Comparison of ENCODE assay signal across 16 cellular contexts in the genomic region with DNA sequence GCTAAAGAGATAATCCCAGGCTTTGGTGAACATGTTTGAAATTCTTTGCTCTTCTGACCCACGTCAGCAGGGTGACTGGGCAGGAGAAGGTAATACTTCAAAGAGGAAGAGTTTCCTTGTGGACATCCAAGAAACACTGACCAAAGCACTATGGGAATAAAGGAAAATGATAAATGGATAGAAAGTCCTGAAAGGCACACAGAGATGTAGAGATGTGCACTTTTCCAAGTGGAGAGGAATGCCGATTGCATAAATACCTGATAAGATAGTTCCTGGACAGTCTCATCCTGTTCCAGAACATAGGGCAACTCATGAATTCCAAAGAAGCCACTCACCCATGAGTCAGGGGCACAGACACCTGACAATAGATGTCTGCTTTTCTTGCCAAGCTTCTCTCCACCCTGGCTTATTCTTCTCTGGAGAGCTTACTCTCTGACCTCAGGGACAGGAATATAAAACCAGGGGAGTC.
DNase-seq lines count a peak whose midpoint lies in the region; ATAC-seq and TF ChIP-seq lines count a peak whose summit lies in the region.
"Had no signal": no experiment of that assay in that cellular context is flagged by ENCODE, and none has a peak within 500 bp of the region (broad histone marks: within the 10 kb centered on the region; RNA-seq: fewer than 3 reads in every experiment).

No MANE protein-coding gene starts in this region.

- no peak for TF ChIP-seq EP300 in sigmoid colon (IDR thresholded peaks at IDR 0.05)

- H2BK5ac ChIP-seq in trophoblast cell (ENCODE audit: low read depth, low read length, poor library complexity), result no peak overlapping the region

- peak; percentile 84 for DNase-seq in HS-5 (ENCODE audit: low read depth)
- DNase-seq in fibroblast of lung (ENCODE audit: low read depth in 2 of 2), result peak; percentile 29 to 53
- DNase-seq in trophoblast cell, result peak; percentile 86 to 93
- no peak for DNase-seq in HCEC 1CT
- DNase-seq in GM10248 (ENCODE audit: extremely low spot score), result no peak
- no peak for DNase-seq in sigmoid colon
- DNase-seq: activated effector memory CD4-positive, alpha-beta T cell treated with Interleukin-2 at 50 U/mL for 16 hours; effector memory CD8-positive, alpha-beta T cell; heart right ventricle; KBM-7; left ventricle myocardium inferior; NCI-H1436 treated with DMSO at 0.1 percent for 48 hours; NCI-H524 treated with DMSO at 0.1 percent for 48 hours had no signal

- H2BK120ac ChIP-seq in trophoblast cell (ENCODE audit: insufficient read depth, low read length, poor library complexity), result peak overlapping the region; percentile 15

- no peak overlapping the region for H2BK12ac ChIP-seq in trophoblast cell (ENCODE audit: low read length)

- H4K8ac ChIP-seq in trophoblast cell (ENCODE audit: low read depth, low read length), result no peak overlapping the region

- no peak overlapping the region for H2AK5ac ChIP-seq in trophoblast cell (ENCODE audit: low read length)

- POLR2A ChIA-PET in GM10248 (lab: Yijun Ruan, JAX), result no interaction called here

- H3K23ac ChIP-seq in trophoblast cell (ENCODE audit: low read length), result no peak overlapping the region

- peaks cover 16% of the 10 kb centered on the region for H3K79me1 ChIP-seq in trophoblast cell (ENCODE audit: low read length)

- no peaks in the 10 kb centered on the region for H3K27me3 ChIP-seq in fibroblast of lung (ENCODE audit: control insufficient read depth, insufficient read depth, low read length)
- H3K27me3 ChIP-seq in trophoblast cell (ENCODE audit: insufficient read depth, low read length), result no peaks in the 10 kb centered on the region
- H3K27me3 ChIP-seq in sigmoid colon, result no peaks in the 10 kb centered on the region
- H3K27me3 ChIP-seq: heart right ventricle had no signal

- H4K20me1 ChIP-seq in fibroblast of lung (ENCODE audit: control insufficient read depth, extremely low read depth, insufficient read depth, low read length), result no peaks in the 10 kb centered on the region

- H3K4me1 ChIP-seq in fibroblast of lung (ENCODE audit: control insufficient read depth, extremely low read depth, insufficient read depth, low read length) (no peaks in the 10 kb centered on the region), trophoblast cell (ENCODE audit: control insufficient read depth in 1 of 2, insufficient read depth in 2 of 2, low read length in 2 of 2) (peaks cover 14 to 21% of the 10 kb centered on the region in 2 experiments), sigmoid colon (no peaks in the 10 kb centered on the region)

- H2AFZ ChIP-seq in fibroblast of lung (ENCODE audit: low read length) (no peak overlapping the region), trophoblast cell (ENCODE audit: insufficient read depth, low read length, poor library complexity) (no peak overlapping the region)

- H3K79me2 ChIP-seq in fibroblast of lung (ENCODE audit: control insufficient read depth, insufficient read depth, low read length), result no peaks in the 10 kb centered on the region
- no peaks in the 10 kb centered on the region for H3K79me2 ChIP-seq in trophoblast cell (ENCODE audit: control insufficient read depth, insufficient read depth, low read length, poor library complexity)

- H3K4ac ChIP-seq in trophoblast cell (ENCODE audit: low read depth, low read length), result no peak overlapping the region

- ATAC-seq in SK-N-SH treated with all-trans-retinoic acid at 6 μM for 48 hours (no peak), GM18519 (IDR thresholded peaks at IDR 0.05; ENCODE audit: low FRiP score, unreplicated experiment) (no peak)
- ATAC-seq: effector memory CD8-positive, alpha-beta T cell; heart right ventricle; Right ventricle myocardium inferior had no signal

- H3K9ac ChIP-seq in fibroblast of lung (ENCODE audit: insufficient read depth, low read length) (no peak overlapping the region), trophoblast cell (ENCODE audit: low read length) (no peak overlapping the region)

- no peaks in the 10 kb centered on the region for H3K9me3 ChIP-seq in fibroblast of lung (ENCODE audit: control insufficient read depth, insufficient read depth, low read depth, low read length)
- H3K9me3 ChIP-seq in trophoblast cell (ENCODE audit: insufficient read depth, low read depth, low read length), result no peaks in the 10 kb centered on the region
- H3K9me3 ChIP-seq in sigmoid colon, result peaks cover 0 to 2% (median 0%) of the 10 kb centered on the region in 4 donors
- H3K9me3 ChIP-seq: left ventricle myocardium inferior had no signal

- no peak for TF ChIP-seq POLR2A in sigmoid colon (IDR thresholded peaks at IDR 0.05)

- intact Hi-C loops in sigmoid colon (cut with DNase I), result no loop called here

- H3K18ac ChIP-seq in trophoblast cell (ENCODE audit: low read length), result no peak overlapping the region

- WGBS in trophoblast cell (ENCODE audit: extremely low coverage, insufficient coverage, insufficient read length), result no CpG with 5 or more reads among the region's 2 CpGs
- WGBS in sigmoid colon, 2 donors, result 83 to 84% methylated on average over 2 of the region's 2 CpGs

- TF ChIP-seq CTCF in fibroblast of lung (conservative IDR thresholded peaks at IDR 0.05 in 1 of 2, IDR thresholded peaks at IDR 0.05 in 1 of 2; ENCODE audit: low read depth in 1 of 2, low read length in 2 of 2) (no peak), GM10248 (IDR thresholded peaks at IDR 0.05; ENCODE audit: control extremely low read depth, extremely low read depth, low read depth, missing control alignments) (no peak), sigmoid colon (IDR thresholded peaks at IDR 0.05) (no peak)

- H3K4me2 ChIP-seq in fibroblast of lung (ENCODE audit: extremely low read depth, insufficient read depth, low read length), result no peak overlapping the region
- H3K4me2 ChIP-seq in trophoblast cell (ENCODE audit: low read length), result peak overlapping the region; percentile 15

- H3K36me3 ChIP-seq in fibroblast of lung (ENCODE audit: control insufficient read depth, insufficient read depth, low read length) (no peaks in the 10 kb centered on the region), trophoblast cell (ENCODE audit: control insufficient read depth in 1 of 2, insufficient read depth in 2 of 2, low read length in 2 of 2) (no peaks in the 10 kb centered on the region), sigmoid colon (no peaks in the 10 kb centered on the region)
- H3K36me3 ChIP-seq: heart right ventricle, left ventricle myocardium inferior had no signal

- no peak overlapping the region for H3K4me3 ChIP-seq in fibroblast of lung (replicated peaks in 1 of 4; ENCODE audit: control extremely low read depth in 1 of 4, insufficient read depth in 1 of 4, low read depth in 3 of 4, low read length in 4 of 4)
- no peak overlapping the region for H3K4me3 ChIP-seq in trophoblast cell (ENCODE audit: low read depth, low read length)
- no peak overlapping the region for H3K4me3 ChIP-seq in sigmoid colon
- H3K4me3 ChIP-seq: heart right ventricle, left ventricle myocardium inferior had no signal

- no peak overlapping the region for H3K27ac ChIP-seq in fibroblast of lung (ENCODE audit: insufficient read depth, low read length)
- peak overlapping the region; percentile 88 for H3K27ac ChIP-seq in trophoblast cell (ENCODE audit: low read depth, low read length)
- no peak overlapping the region for H3K27ac ChIP-seq in sigmoid colon
- H3K27ac ChIP-seq: heart right ventricle, left ventricle myocardium inferior had no signal

- H3K14ac ChIP-seq in trophoblast cell (ENCODE audit: low read length), result no peak overlapping the region

- H4K12ac ChIP-seq in trophoblast cell (ENCODE audit: low read depth, low read length), result no peak overlapping the region

- CTCF ChIA-PET in GM10248 (lab: Yijun Ruan, JAX), result interaction anchor here (1.7 kb wide), 1 partner anchor 9 kb away, joined by 4 read pairs; no protein-coding TSS in a partner anchor

- no peak overlapping the region for H4K91ac ChIP-seq in trophoblast cell (ENCODE audit: low read depth, low read length)

TF ChIP-seq in SK-N-SH treated with all-trans-retinoic acid at 6 μM for 48 hours, 23 proteins besides CTCF, POLR2A, EP300 and RAD21:
- TF ChIP-seq, protein P1, sequence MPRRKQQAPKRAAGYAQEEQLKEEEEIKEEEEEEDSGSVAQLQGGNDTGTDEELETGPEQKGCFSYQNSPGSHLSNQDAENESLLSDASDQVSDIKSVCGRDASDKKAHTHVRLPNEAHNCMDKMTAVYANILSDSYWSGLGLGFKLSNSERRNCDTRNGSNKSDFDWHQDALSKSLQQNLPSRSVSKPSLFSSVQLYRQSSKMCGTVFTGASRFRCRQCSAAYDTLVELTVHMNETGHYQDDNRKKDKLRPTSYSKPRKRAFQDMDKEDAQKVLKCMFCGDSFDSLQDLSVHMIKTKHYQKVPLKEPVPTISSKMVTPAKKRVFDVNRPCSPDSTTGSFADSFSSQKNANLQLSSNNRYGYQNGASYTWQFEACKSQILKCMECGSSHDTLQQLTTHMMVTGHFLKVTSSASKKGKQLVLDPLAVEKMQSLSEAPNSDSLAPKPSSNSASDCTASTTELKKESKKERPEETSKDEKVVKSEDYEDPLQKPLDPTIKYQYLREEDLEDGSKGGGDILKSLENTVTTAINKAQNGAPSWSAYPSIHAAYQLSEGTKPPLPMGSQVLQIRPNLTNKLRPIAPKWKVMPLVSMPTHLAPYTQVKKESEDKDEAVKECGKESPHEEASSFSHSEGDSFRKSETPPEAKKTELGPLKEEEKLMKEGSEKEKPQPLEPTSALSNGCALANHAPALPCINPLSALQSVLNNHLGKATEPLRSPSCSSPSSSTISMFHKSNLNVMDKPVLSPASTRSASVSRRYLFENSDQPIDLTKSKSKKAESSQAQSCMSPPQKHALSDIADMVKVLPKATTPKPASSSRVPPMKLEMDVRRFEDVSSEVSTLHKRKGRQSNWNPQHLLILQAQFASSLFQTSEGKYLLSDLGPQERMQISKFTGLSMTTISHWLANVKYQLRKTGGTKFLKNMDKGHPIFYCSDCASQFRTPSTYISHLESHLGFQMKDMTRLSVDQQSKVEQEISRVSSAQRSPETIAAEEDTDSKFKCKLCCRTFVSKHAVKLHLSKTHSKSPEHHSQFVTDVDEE (CRISPR knock-in tag; IDR thresholded peaks at IDR 0.05), result no peak
- peak; percentile 41; the same call in 1 of the 2 replicates for TF ChIP-seq ISL1 (CRISPR knock-in tag; IDR thresholded peaks at IDR 0.05)
TF ChIP-seq in SK-N-SH treated with all-trans-retinoic acid at 6 μM for 48 hours: peak in this region for 1.

Comparison
In these comparisons a context has a peak if more than half of its experiments do, and no peak if none do; other contexts are left out.
1. DNase-seq: peak in HS-5 (single experiment), fibroblast of lung (2 of 2) and trophoblast cell (2 of 2); none in HCEC 1CT (single experiment), GM10248 (single experiment) and sigmoid colon (single experiment).